In the genomic region with DNA sequence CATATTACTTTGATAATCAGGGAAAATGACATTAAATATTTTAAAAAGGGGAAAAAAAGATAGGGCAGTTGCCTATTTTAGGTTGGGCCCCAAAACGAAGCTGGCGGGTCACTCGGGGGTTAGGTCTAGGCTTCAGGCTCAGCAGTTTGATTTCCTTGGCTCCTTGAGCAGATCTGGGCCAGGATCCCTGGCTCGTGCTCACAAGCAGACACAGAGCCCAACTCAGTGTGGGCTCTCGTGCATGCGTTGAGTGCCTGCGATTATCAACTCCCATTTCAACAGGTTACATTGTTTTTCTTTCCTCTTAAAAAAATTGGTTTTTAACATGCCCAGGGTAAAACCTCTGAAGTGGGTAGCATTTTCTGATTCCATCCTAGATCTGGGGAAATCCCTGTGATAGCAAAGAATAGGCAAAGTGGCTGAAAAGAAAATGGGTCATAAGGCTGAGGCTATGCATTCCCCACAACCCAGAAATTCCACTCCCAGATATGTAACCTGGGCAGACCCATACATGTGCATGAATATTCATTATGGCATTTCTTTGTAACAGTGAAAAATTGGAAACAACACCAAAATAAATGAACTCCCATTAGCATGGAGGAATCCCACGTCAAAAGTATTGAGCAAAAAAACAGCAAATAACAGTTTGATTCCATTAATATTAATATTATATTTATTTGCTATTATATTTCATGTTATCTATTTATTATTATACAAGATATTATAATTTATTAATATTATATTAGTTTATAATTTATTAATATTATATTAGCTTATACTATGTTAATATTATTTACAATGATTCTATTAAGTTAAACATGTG, we compare ENCODE assay signal across 21 cellular contexts.
"Had no signal": no experiment of that assay in that cellular context is flagged by ENCODE, and none has a peak within 500 bp of the region (broad histone marks: within the 10 kb centered on the region; RNA-seq: fewer than 3 reads in every experiment).

No MANE protein-coding gene starts in this region.

- H3K27me3 ChIP-seq: ascending aorta, transverse colon had no signal

- H3K27ac ChIP-seq: ascending aorta, transverse colon had no signal

- H3K4me1 ChIP-seq: ascending aorta, transverse colon had no signal

- FAIRE-seq: bronchial epithelial cell had no signal

- H3K4me1 Mint-ChIP-seq: activated CD4-positive, alpha-beta T cell treated with anti-CD3 and anti-CD28 coated beads for 36 hours; activated naive CD4-positive, alpha-beta T cell treated with anti-CD3 and anti-CD28 coated beads, Interleukin-2, amount 50 U/mL, for 24 hours had no signal

- H3K27ac Mint-ChIP-seq: activated CD4-positive, alpha-beta T cell treated with anti-CD3 and anti-CD28 coated beads for 36 hours; activated naive CD4-positive, alpha-beta T cell treated with anti-CD3 and anti-CD28 coated beads, Interleukin-2, amount 50 U/mL, for 24 hours; dendritic cell treated with granulocyte-macrophage colony-stimulating factor and Interleukin-4, amounts not matched to agents 40 ng/mL and 50 ng/mL, for 4 days; T-helper 17 cell had no signal

- H3K36me3 Mint-ChIP-seq: activated naive CD4-positive, alpha-beta T cell treated with anti-CD3 and anti-CD28 coated beads, Interleukin-2, amount 50 U/mL, for 24 hours had no signal

- DNase-seq: activated CD4-positive, alpha-beta T cell treated with anti-CD3 and anti-CD28 coated beads for 36 hours; activated CD4-positive, alpha-beta T cell treated with anti-CD3 and anti-CD28 coated beads, Interleukin-2, amount 50 U/mL, for 48 hours; activated gamma-delta T cell; effector memory CD4-positive, alpha-beta T cell; hippocampal formation; islet precursor cell; left colon; midbrain; nucleus accumbens; posterior cingulate gyrus; retina; stimulated activated CD4-positive, alpha-beta T cell treated with anti-CD3 and anti-CD28 coated beads, Interleukin-2, amount 100 ng/mL, for 24 hours; stimulated activated naive CD4-positive, alpha-beta T cell treated with Interleukin-2 at 50 U/mL for 16 hours; T-helper 17 cell; transverse colon had no signal

- H3K9me3 Mint-ChIP-seq: activated naive CD4-positive, alpha-beta T cell treated with anti-CD3 and anti-CD28 coated beads, Interleukin-2, amount 50 U/mL, for 24 hours; dendritic cell treated with granulocyte-macrophage colony-stimulating factor and Interleukin-4, amounts not matched to agents 40 ng/mL and 50 ng/mL, for 4 days; nephron had no signal

- H3K4me3 ChIP-seq: ascending aorta, lung, transverse colon had no signal

- H3K27me3 Mint-ChIP-seq: activated CD4-positive, alpha-beta T cell treated with anti-CD3 and anti-CD28 coated beads for 36 hours; activated naive CD4-positive, alpha-beta T cell treated with anti-CD3 and anti-CD28 coated beads, Interleukin-2, amount 50 U/mL, for 24 hours had no signal

- H3K36me3 ChIP-seq: ascending aorta, transverse colon had no signal

- H3K9me3 ChIP-seq: ascending aorta, transverse colon had no signal

- H3K4me3 Mint-ChIP-seq: activated CD4-positive, alpha-beta T cell treated with anti-CD3 and anti-CD28 coated beads for 36 hours; activated naive CD4-positive, alpha-beta T cell treated with anti-CD3 and anti-CD28 coated beads, Interleukin-2, amount 50 U/mL, for 24 hours; dendritic cell treated with granulocyte-macrophage colony-stimulating factor and Interleukin-4, amounts not matched to agents 40 ng/mL and 50 ng/mL, for 4 days; nephron; T-helper 17 cell had no signal
